In genomic region chr4:85713005-85713404, GRCh38 we compare ENCODE assay signal across 26 cellular contexts.
"Had no signal": no experiment of that assay in that cellular context is flagged by ENCODE, and none has a peak within 500 bp of the region (broad histone marks: within the 10 kb centered on the region; RNA-seq: fewer than 3 reads in every experiment).

No MANE protein-coding gene starts in this region.

- H3K36me3 Mint-ChIP-seq: immature natural killer cell; natural killer cell treated with Interleukin-12 subunit alpha and Interleukin-12 subunit beta and Interleukin-15 and Interleukin-18, amount 100 ng/mL, for 72 hours; stimulated activated effector memory CD8-positive, alpha-beta T cell treated with anti-CD3 and anti-CD28 coated beads, Interleukin-12 subunit alpha, Interleukin-12 subunit beta, amount 100 ng/mL, for 72 hours had no signal

- H3K9ac ChIP-seq: parathyroid adenoma had no signal

- ATAC-seq: effector memory CD8-positive, alpha-beta T cell; left colon; left ventricle myocardium superior; lower lobe of right lung; natural killer cell treated with Interleukin-12 subunit alpha and Interleukin-12 subunit beta and Interleukin-15 and Interleukin-18, amount 100 ng/mL, for 72 hours; right cardiac atrium; stimulated activated effector memory CD8-positive, alpha-beta T cell treated with anti-CD3 and anti-CD28 coated beads, Interleukin-12 subunit alpha, Interleukin-12 subunit beta, amount 100 ng/mL, for 72 hours had no signal

- H2AFZ ChIP-seq: parathyroid adenoma had no signal

- H3K4me1 ChIP-seq: esophagus squamous epithelium, lower lobe of right lung, parathyroid adenoma, sigmoid colon, upper lobe of left lung had no signal

- H3K79me2 ChIP-seq: parathyroid adenoma had no signal

- H3K4me1 Mint-ChIP-seq: immature natural killer cell; stimulated activated effector memory CD8-positive, alpha-beta T cell treated with anti-CD3 and anti-CD28 coated beads, Interleukin-12 subunit alpha, Interleukin-12 subunit beta, amount 100 ng/mL, for 72 hours had no signal

- H3K4me3 Mint-ChIP-seq: effector memory CD8-positive, alpha-beta T cell; immature natural killer cell; natural killer cell treated with Interleukin-12 subunit alpha and Interleukin-12 subunit beta and Interleukin-15 and Interleukin-18, amount 100 ng/mL, for 72 hours; neural crest cell; stimulated activated effector memory CD8-positive, alpha-beta T cell treated with anti-CD3 and anti-CD28 coated beads, Interleukin-12 subunit alpha, Interleukin-12 subunit beta, amount 100 ng/mL, for 72 hours; stimulated activated naive CD8-positive, alpha-beta T cell treated with anti-CD3 and anti-CD28 coated beads, Interleukin-15, Interleukin-2, amounts not matched to agents 100 ng/mL and 50 ng/mL, for 24 hours had no signal

- H3K27me3 ChIP-seq: esophagus squamous epithelium, sigmoid colon, tibial nerve, upper lobe of left lung had no signal

- H3K9me3 Mint-ChIP-seq: natural killer cell treated with Interleukin-12 subunit alpha and Interleukin-12 subunit beta and Interleukin-15 and Interleukin-18, amount 100 ng/mL, for 72 hours; neural crest cell; stimulated activated naive CD8-positive, alpha-beta T cell treated with anti-CD3 and anti-CD28 coated beads, Interleukin-15, Interleukin-2, amounts not matched to agents 100 ng/mL and 50 ng/mL, for 24 hours had no signal

- H3K27ac Mint-ChIP-seq: effector memory CD8-positive, alpha-beta T cell; immature natural killer cell; natural killer cell treated with Interleukin-12 subunit alpha and Interleukin-12 subunit beta and Interleukin-15 and Interleukin-18, amount 100 ng/mL, for 72 hours; progenitor cell of endocrine pancreas; stimulated activated effector memory CD8-positive, alpha-beta T cell treated with anti-CD3 and anti-CD28 coated beads, Interleukin-12 subunit alpha, Interleukin-12 subunit beta, amount 100 ng/mL, for 72 hours; stimulated activated naive CD8-positive, alpha-beta T cell treated with anti-CD3 and anti-CD28 coated beads, Interleukin-15, Interleukin-2, amounts not matched to agents 100 ng/mL and 50 ng/mL, for 24 hours had no signal

- DNase-seq: cortex of kidney; effector memory CD8-positive, alpha-beta T cell; erythroblast; esophagus squamous epithelium; foreskin melanocyte; glutamatergic neuron; hypothalamus; immature natural killer cell; islet precursor cell; kidney glomerular epithelial cell; left colon; left ventricle myocardium superior; lower lobe of right lung; right cardiac atrium; sigmoid colon; stimulated activated CD4-positive, alpha-beta T cell treated with anti-CD3 and anti-CD28 coated beads, Interleukin-2, amount 100 ng/mL, for 24 hours; stimulated activated CD4-positive, alpha-beta T cell treated with anti-CD3 and anti-CD28 coated beads, Interleukin-4, amount 100 ng/mL, for 24 hours; upper lobe of left lung had no signal

- H3K36me3 ChIP-seq: esophagus squamous epithelium, lower lobe of right lung, sigmoid colon, thoracic aorta, tibial nerve, upper lobe of left lung had no signal

- H3K9me3 ChIP-seq: esophagus squamous epithelium, lower lobe of right lung, sigmoid colon, thoracic aorta, tibial nerve, upper lobe of left lung had no signal

- H3K27me3 Mint-ChIP-seq: effector memory CD8-positive, alpha-beta T cell; natural killer cell treated with Interleukin-12 subunit alpha and Interleukin-12 subunit beta and Interleukin-15 and Interleukin-18, amount 100 ng/mL, for 72 hours; progenitor cell of endocrine pancreas; stimulated activated naive CD8-positive, alpha-beta T cell treated with anti-CD3 and anti-CD28 coated beads, Interleukin-15, Interleukin-2, amounts not matched to agents 100 ng/mL and 50 ng/mL, for 24 hours had no signal

- H3K27ac ChIP-seq: esophagus squamous epithelium, lower lobe of right lung, parathyroid adenoma, sigmoid colon, thoracic aorta, tibial nerve, upper lobe of left lung had no signal

- H3K4me3 ChIP-seq: esophagus squamous epithelium, lower lobe of right lung, sigmoid colon, thoracic aorta, tibial nerve, upper lobe of left lung had no signal
